Comparison of ENCODE assay signal across 8 cellular contexts in genomic region chr22:20393705-20394476, GRCh38. TPM values are rescaled to one million over a fixed set of nuclear protein-coding genes. Genes with fewer than 3 reads are reported as not detected.
A peak's percentile ranks its signal among the peaks of the same experiment; 100 is the strongest.
DNase-seq lines count a peak whose midpoint lies in the region; ATAC-seq, FAIRE-seq and TF ChIP-seq lines count a peak whose summit lies in the region.

TSS of gene ZNF74 (plus strand) at chr22:20394151. CDS start at chr22:20394629, 478 bp downstream.

- TF ChIP-seq CTCF in dorsolateral prefrontal cortex (IDR thresholded peaks at IDR 0.05 in 54 of 56, conservative IDR thresholded peaks at IDR 0.05 in 2 of 56; ENCODE audit: low read depth in 1 of 56, partially characterized antibody in 56 of 56) (peak in 46 of 56 donors; percentile 3 to 61 (median 36)), left lung (IDR thresholded peaks at IDR 0.05) (no peak)

- H3K36me3 ChIP-seq in left lung: no peaks in the 10 kb centered on the region

- H3K4me3 ChIP-seq in dorsolateral prefrontal cortex: peak within 1 kb of the TSS; percentile 63 to 97 (median 87)
- H3K4me3 ChIP-seq in left lung: peak within 1 kb of the TSS; percentile 75 to 79

- ATAC-seq in GM18868 (IDR thresholded peaks at IDR 0.05; ENCODE audit: unreplicated experiment): peak; percentile 85
- peak; percentile 64 for ATAC-seq in HG03342 (IDR thresholded peaks at IDR 0.05; ENCODE audit: unreplicated experiment)
- peak; percentile 96 for ATAC-seq in left lung

- peaks cover 12 to 33% of the 10 kb centered on the region in 2 donors for H3K4me1 ChIP-seq in left lung

- no peaks in the 10 kb centered on the region for H3K27me3 ChIP-seq in dorsolateral prefrontal cortex
- H3K27me3 ChIP-seq in left lung: no peaks in the 10 kb centered on the region

- H3K27ac ChIP-seq in dorsolateral prefrontal cortex: peak within 1 kb of the TSS; percentile 5 to 91 (median 81)
- peak within 1 kb of the TSS; percentile 67 to 68 for H3K27ac ChIP-seq in left lung

- H3K9me3 ChIP-seq in left lung: no peaks in the 10 kb centered on the region

- FAIRE-seq in A204.1 (lab: Jason Lieb, UNC): peak; percentile 14

- DNase-seq in NCI-H526 treated with DMSO at 0.1 percent for 48 hours (lab: John Stamatoyannopoulos, UW) (peak; percentile 77), dorsolateral prefrontal cortex (peak; percentile 80 to 96 (median 90)), left lung (peak; percentile 91 to 95)
- DNase-seq in activated CD4-positive, alpha-beta T cell treated with anti-CD3 and anti-CD28 coated beads, Interleukin-2, amount 50 U/mL, for 48 hours: peak; percentile 81 to 84
- peak; percentile 83 to 84 for DNase-seq in stimulated activated CD4-positive, alpha-beta T cell treated with anti-CD3 and anti-CD28 coated beads, Interleukin-2, amount 100 ng/mL, for 24 hours

- intact Hi-C loops in dorsolateral prefrontal cortex (cut with DNase I) (loop anchor here in 1 of 2 donors (10.0 kb wide), 1 partner anchor 79 kb away; no protein-coding TSS in a partner anchor), left lung (cut with DNase I) (no loop called here)

RNA-seq across cellular contexts. Expression of gene ZNF74, which starts in this region (rescaled TPM):
- total RNA-seq in dorsolateral prefrontal cortex (10 to 100 TPM; 11.3 to 30.5 (median 20.4) TPM), left lung (10 to 100 TPM; 11.0 to 13.5 TPM)

Comparison
In these comparisons a context has a peak if more than half of its experiments do, and no peak if none do; other contexts are left out.
1. Peak in every context shown above with its lines: DNase-seq, ATAC-seq, H3K4me3 ChIP-seq and H3K27ac ChIP-seq.
2. CTCF ChIP-seq: peak in dorsolateral prefrontal cortex (46 of 56); none in left lung (0 of 2).